Comparison of ENCODE assay signal across 20 cellular contexts in genomic region chr10:57593983-57594573, GRCh38.
DNase-seq lines count a peak whose midpoint lies in the region; ATAC-seq, FAIRE-seq and TF ChIP-seq lines count a peak whose summit lies in the region.
"Had no signal": no experiment of that assay in that cellular context is flagged by ENCODE, and none has a peak within 500 bp of the region (broad histone marks: within the 10 kb centered on the region; RNA-seq: fewer than 3 reads in every experiment).

No MANE protein-coding gene starts in this region.

- in situ Hi-C loops in mammary epithelial cell (cut with MboI; ENCODE audit: low sequenced_read_pairs in 2 of 2): loop anchor here (25.0 kb wide), 1 partner anchor 468 kb away; no protein-coding TSS in a partner anchor

- H3K27me3 Mint-ChIP-seq in MCF 10A (ENCODE audit: insufficient read depth, unreplicated experiment): peaks cover 34% of the 10 kb centered on the region
- H3K27me3 Mint-ChIP-seq in endothelial cell (ENCODE audit: unreplicated experiment): no peaks in the 10 kb centered on the region
- H3K27me3 Mint-ChIP-seq in T-helper 17 cell: no peaks in the 10 kb centered on the region

- BruUV-seq in MCF 10A (replicated peaks; lab: Mats Ljungman, UMichigan): no TSS peak
- BruUV-seq in mammary epithelial cell (replicated peaks; lab: Mats Ljungman, UMichigan): no TSS peak

- H3K27ac Mint-ChIP-seq in MCF 10A (ENCODE audit: low read depth, unreplicated experiment) (peak overlapping the region; percentile 51), endothelial cell (ENCODE audit: unreplicated experiment) (no peak overlapping the region), T-helper 17 cell (no peak overlapping the region)

- intact Hi-C loops in MCF 10A (cut with micrococcal nuclease) (no loop called here), mammary epithelial cell (cut with micrococcal nuclease) (no loop called here)

- POLR2A ChIA-PET in MCF 10A (lab: Yijun Ruan, JAX): no interaction called here

- peak; percentile 30 for TF ChIP-seq CTCF in MCF 10A (IDR thresholded peaks at IDR 0.05; ENCODE audit: unreplicated experiment)
- peak in 1 of 2 donors; percentile 27 for TF ChIP-seq CTCF in mammary epithelial cell (conservative IDR thresholded peaks at IDR 0.05 in 1 of 2, IDR thresholded peaks at IDR 0.05 in 1 of 2; ENCODE audit: extremely low read depth in 1 of 2, insufficient read depth in 1 of 2, low read depth in 1 of 2, low read length in 2 of 2)
- TF ChIP-seq CTCF in endothelial cell (IDR thresholded peaks at IDR 0.05; ENCODE audit: unreplicated experiment): peak; percentile 37

- H3K4me3 ChIP-seq in mammary epithelial cell (replicated peaks in 1 of 3; ENCODE audit: insufficient read depth in 1 of 3, low read depth in 2 of 3, low read length in 3 of 3): no peak overlapping the region
- H3K4me3 ChIP-seq in small intestine (ENCODE audit: low read depth in 1 of 2, low read length in 2 of 2): no peak overlapping the region
- H3K4me3 ChIP-seq: esophagus squamous epithelium, pancreas, upper lobe of right lung had no signal

- H3K4me1 Mint-ChIP-seq in MCF 10A (ENCODE audit: insufficient read depth, unreplicated experiment) (no peaks in the 10 kb centered on the region), endothelial cell (ENCODE audit: unreplicated experiment) (no peaks in the 10 kb centered on the region), T-helper 17 cell (no peaks in the 10 kb centered on the region)

- dilution Hi-C loops in mammary epithelial cell (cut with HindIII; ENCODE audit: low sequenced_read_pairs): no loop called here

- WGBS in mammary epithelial cell (ENCODE audit: low coverage, missing lambda C conversion rate): 62% methylated on average over 1 of the region's 1 CpG
- WGBS in small intestine, 3 donors: 82 to 94% (median 86%) methylated on average over 1 of the region's 1 CpG

- no peaks in the 10 kb centered on the region for H4K20me1 ChIP-seq in mammary epithelial cell (ENCODE audit: insufficient read depth, low read length)

- H3K9me3 Mint-ChIP-seq in MCF 10A (ENCODE audit: unreplicated experiment) (no peaks in the 10 kb centered on the region), endothelial cell (ENCODE audit: unreplicated experiment) (no peaks in the 10 kb centered on the region)

- ATAC-seq in GM21423 (IDR thresholded peaks at IDR 0.05; ENCODE audit: unreplicated experiment) (no peak), T-helper 17 cell (no peak)
- no peak for ATAC-seq in activated CD4-positive, CD25-positive, alpha-beta regulatory T cell treated with anti-CD3 and anti-CD28 coated beads, Interleukin-2, amount 50 U/mL, for 24 hours
- ATAC-seq: pancreas, upper lobe of right lung had no signal

- H3K27me3 ChIP-seq in mammary epithelial cell (ENCODE audit: insufficient read depth, low read length) (no peaks in the 10 kb centered on the region), small intestine (ENCODE audit: control insufficient read depth in 2 of 2, insufficient read depth in 2 of 2, low read length in 2 of 2) (no peaks in the 10 kb centered on the region)
- H3K27me3 ChIP-seq: esophagus squamous epithelium, pancreas, upper lobe of right lung had no signal

- no peaks in the 10 kb centered on the region for H3K9me3 ChIP-seq in mammary epithelial cell (replicated peaks; ENCODE audit: insufficient read depth, low read length)
- no peaks in the 10 kb centered on the region for H3K9me3 ChIP-seq in small intestine (ENCODE audit: control insufficient read depth, low read depth)
- H3K9me3 ChIP-seq in T-helper 17 cell (ENCODE audit: control insufficient read depth, low read length, poor library complexity, severe bottlenecking): no peaks in the 10 kb centered on the region
- H3K9me3 ChIP-seq: esophagus squamous epithelium, pancreas, upper lobe of right lung had no signal

- FAIRE-seq in small intestine (lab: Jason Lieb, UNC): no peak
- FAIRE-seq: GM18507 had no signal

- H3K4me1 ChIP-seq in mammary epithelial cell (ENCODE audit: insufficient read depth, low read length) (no peaks in the 10 kb centered on the region), small intestine (ENCODE audit: control insufficient read depth in 2 of 2, insufficient read depth in 1 of 2, low read depth in 1 of 2, low read length in 1 of 2) (no peaks in the 10 kb centered on the region)
- H3K4me1 ChIP-seq: esophagus squamous epithelium, pancreas, upper lobe of right lung had no signal

- H3K9ac ChIP-seq in mammary epithelial cell (ENCODE audit: insufficient read depth, low read length): no peak overlapping the region

- H3K27ac ChIP-seq in mammary epithelial cell (ENCODE audit: insufficient read depth, low read depth, low read length) (no peak overlapping the region), small intestine (ENCODE audit: low read depth in 1 of 2, low read length in 1 of 2) (no peak overlapping the region)
- H3K27ac ChIP-seq: esophagus squamous epithelium, HL-60, pancreas, RWPE1, upper lobe of right lung had no signal

- no peak overlapping the region for H3K4me2 ChIP-seq in mammary epithelial cell (ENCODE audit: insufficient read depth, low read depth, low read length)

- CTCF ChIA-PET in MCF 10A (lab: Yijun Ruan, JAX): interaction anchor here (0.7 to 0.8 kb wide), 2 partner anchors 39 to 675 kb away, joined by 3 read pairs; no protein-coding TSS in a partner anchor
- CTCF ChIA-PET in mammary epithelial cell (lab: Charles Lee; ENCODE audit: low non-redundant PET): no interaction called here

- no peak overlapping the region for H3K4me3 Mint-ChIP-seq in MCF 10A (ENCODE audit: unreplicated experiment)
- no peak overlapping the region for H3K4me3 Mint-ChIP-seq in endothelial cell (ENCODE audit: unreplicated experiment)
- H3K4me3 Mint-ChIP-seq in T-helper 17 cell: no peak overlapping the region

- H2AFZ ChIP-seq in mammary epithelial cell (ENCODE audit: low read depth, low read length): no peak overlapping the region

- DNase-seq in MCF 10A (ENCODE audit: unreplicated experiment) (no peak), mammary epithelial cell (no peak), OCI-M1 (lab: John Stamatoyannopoulos, UW) (peak; percentile 26), endothelial cell (ENCODE audit: low spot score) (no peak), small intestine (no peak), T-helper 17 cell (no peak)
- DNase-seq: activated CD8-positive, alpha-beta memory T cell treated with anti-CD3 and anti-CD28 coated beads, Interleukin-2, amount 50 U/mL, for 48 hours; activated naive CD4-positive, alpha-beta T cell treated with Interleukin-2 at 50 U/mL for 16 hours; esophagus squamous epithelium; NCI-H187; NCI-H526 treated with DMSO at 0.1 percent for 48 hours; pancreas; stimulated activated naive CD4-positive, alpha-beta T cell; T-helper 2 cell; upper lobe of right lung had no signal

- H3K36me3 ChIP-seq in mammary epithelial cell (ENCODE audit: insufficient read depth, low read length) (no peaks in the 10 kb centered on the region), small intestine (ENCODE audit: control insufficient read depth in 2 of 2, insufficient read depth in 2 of 2, low read length in 2 of 2) (no peaks in the 10 kb centered on the region)
- H3K36me3 ChIP-seq: esophagus squamous epithelium, pancreas, upper lobe of right lung had no signal

- no peaks in the 10 kb centered on the region for H3K36me3 Mint-ChIP-seq in MCF 10A (ENCODE audit: insufficient read depth, unreplicated experiment)
- no peaks in the 10 kb centered on the region for H3K36me3 Mint-ChIP-seq in endothelial cell (ENCODE audit: low read depth, unreplicated experiment)
- H3K36me3 Mint-ChIP-seq in T-helper 17 cell (ENCODE audit: low read depth): no peaks in the 10 kb centered on the region

- no peaks in the 10 kb centered on the region for H3K79me2 ChIP-seq in mammary epithelial cell (ENCODE audit: insufficient read depth, low read length)
